8 cellular contexts compared by ENCODE assay signal in the genomic region with DNA sequence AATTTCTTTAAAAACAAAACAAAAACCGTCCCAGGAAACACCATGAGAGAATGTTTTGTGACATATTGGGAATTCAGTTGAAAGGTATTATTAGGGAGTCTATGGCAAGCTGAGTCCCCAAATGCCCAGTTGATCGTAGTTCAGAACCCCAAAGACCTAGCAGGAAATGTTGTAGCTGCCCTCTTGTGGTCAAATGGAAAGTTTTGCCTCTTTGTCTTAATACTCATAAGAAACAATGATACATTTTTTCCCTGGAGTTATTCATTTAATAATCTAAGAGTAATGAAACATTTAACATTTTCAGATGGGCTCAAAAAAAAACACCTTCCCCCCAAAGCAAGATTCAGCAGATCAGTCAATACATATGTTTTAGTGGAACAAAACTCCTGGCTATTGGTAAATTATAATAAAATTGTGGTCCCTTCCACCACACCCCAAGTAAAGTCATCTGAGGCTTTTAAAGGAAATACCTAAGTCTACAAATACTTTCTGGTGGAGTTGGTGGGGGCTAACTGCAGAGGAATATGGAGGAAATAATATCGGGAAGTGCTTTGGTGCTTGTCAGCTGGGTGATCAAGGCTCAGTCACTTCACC. TPM values are rescaled to one million over a fixed set of nuclear protein-coding genes. Genes with fewer than 3 reads are reported as not detected.
DNase-seq lines count a peak whose midpoint lies in the region; ATAC-seq and TF ChIP-seq lines count a peak whose summit lies in the region.

No MANE protein-coding gene starts in this region.

- H3K9me3 ChIP-seq in vagina = no peaks in the 10 kb centered on the region

- no peaks in the 10 kb centered on the region for H3K27me3 ChIP-seq in vagina

- H3K4me3 ChIP-seq in vagina = no peak overlapping the region

- intact Hi-C loops in vagina (cut with DNase I) = no loop called here

- no peaks in the 10 kb centered on the region for H3K36me3 ChIP-seq in vagina

- H3K4me1 ChIP-seq in vagina = peaks cover 20% of the 10 kb centered on the region

- TF ChIP-seq CTCF in vagina (IDR thresholded peaks at IDR 0.05) = peak; percentile 16 to 50 (median 37)

- ATAC-seq in GM19452 (IDR thresholded peaks at IDR 0.05; ENCODE audit: unreplicated experiment) = peak; percentile 55

- no peak overlapping the region for H3K27ac ChIP-seq in vagina

- DNase-seq in CD1c-positive myeloid dendritic cell (ENCODE audit: extremely low spot score) = peak; percentile 34
- peak; percentile 30 for DNase-seq in NCI-H1417 treated with DMSO at 0.1 percent for 48 hours (lab: John Stamatoyannopoulos, UW)
- DNase-seq in amniotic stem cell (lab: John Stamatoyannopoulos, UW) = peak; percentile 16
- peak; percentile 77 for DNase-seq in inferior parietal cortex (ENCODE audit: extremely low spot score)
- DNase-seq in vagina (ENCODE audit: extremely low spot score in 2 of 2) = no peak
- DNase-seq in activated T-cell treated with anti-CD3 and anti-CD28 coated beads, Interleukin-2, amount 50 U/mL, for 1 hour = no peak
- no peak for DNase-seq in UCSD-AML1 (lab: John Stamatoyannopoulos, UW; ENCODE audit: unreplicated experiment)

- no peak for TF ChIP-seq POLR2A in vagina (IDR thresholded peaks at IDR 0.05)

RNA-seq across cellular contexts. Expression of a gene that starts 37.8 kb away (rescaled TPM):
- 235 TPM for total RNA-seq in vagina

Comparison
In these comparisons a context has a peak if more than half of its experiments do, and no peak if none do; other contexts are left out.
1. DNase-seq: peak in CD1c-positive myeloid dendritic cell (single experiment), NCI-H1417 treated with DMSO at 0.1 percent for 48 hours (single experiment), amniotic stem cell (single experiment) and inferior parietal cortex (single experiment); none in vagina (0 of 2), activated T-cell treated with anti-CD3 and anti-CD28 coated beads, Interleukin-2, amount 50 U/mL, for 1 hour (single experiment) and UCSD-AML1 (single experiment).